ENCODE assay signal across 34 cellular contexts in genomic region chr2:24717263-24717951, GRCh38.
"Had no signal": no experiment of that assay in that cellular context is flagged by ENCODE, and none has a peak within 500 bp of the region (broad histone marks: within the 10 kb centered on the region; RNA-seq: fewer than 3 reads in every experiment).

No MANE protein-coding gene starts in this region.

- H3K36me3 ChIP-seq: adrenal gland, brain microvascular endothelial cell, breast epithelium, cardiac muscle cell had no signal

- H3K9me3 ChIP-seq: ascending aorta, body of pancreas, breast epithelium had no signal

- H3K27me3 ChIP-seq: adrenal gland, ascending aorta, body of pancreas, brain microvascular endothelial cell, breast epithelium, cardiac muscle cell had no signal

- FAIRE-seq: astrocyte, bronchial epithelial cell had no signal

- H3K4me1 ChIP-seq: breast epithelium had no signal

- H3K4me3 ChIP-seq: adrenal gland, ascending aorta, body of pancreas, breast epithelium, cardiac muscle cell had no signal

- H3K27ac ChIP-seq: adrenal gland, ascending aorta, body of pancreas, brain microvascular endothelial cell, breast epithelium, cardiac muscle cell had no signal

- ATAC-seq: activated naive CD4-positive, alpha-beta T cell treated with anti-CD3 and anti-CD28 coated beads, Interleukin-2, amount 50 U/mL, for 72 hours; activated naive CD8-positive, alpha-beta T cell treated with anti-CD3 and anti-CD28 coated beads, Interleukin-2, amount 50 U/mL, for 24 hours; activated T-cell treated with anti-CD3 and anti-CD28 coated beads, Interleukin-2, amount 50 U/mL, for 4 hours; activated T-cell treated with anti-CD3 and anti-CD28 coated beads, Interleukin-2, amount 50 U/mL, for 72 hours; activated T-helper 17 cell treated with anti-CD3 and anti-CD28 coated beads, Interleukin-2, amount 50 U/mL, for 72 hours; body of pancreas had no signal

- DNase-seq: activated effector memory CD4-positive, alpha-beta T cell treated with anti-CD3 and anti-CD28 coated beads, Interleukin-2, amount 50 U/mL, for 16 hours; activated effector memory CD4-positive, alpha-beta T cell treated with Interleukin-2 at 50 U/mL for 16 hours; activated gamma-delta T cell; activated gamma-delta T cell treated with Interleukin-2 at 50 U/mL for 16 hours; activated naive CD4-positive, alpha-beta T cell; activated naive CD4-positive, alpha-beta T cell treated with anti-CD3 and anti-CD28 coated beads for 36 hours; activated naive CD4-positive, alpha-beta T cell treated with anti-CD3 and anti-CD28 coated beads, Interleukin-2, amount 10 ng/mL, durations not matched to agents 7 days and 5 days; activated naive CD4-positive, alpha-beta T cell treated with anti-CD3 and anti-CD28 coated beads, Interleukin-2, amount 50 U/mL, for 16 hours; activated naive CD4-positive, alpha-beta T cell treated with Interleukin-2 at 50 U/mL for 16 hours; activated naive CD8-positive, alpha-beta T cell treated with anti-CD3 and anti-CD28 coated beads for 36 hours; activated naive CD8-positive, alpha-beta T cell treated with anti-CD3 and anti-CD28 coated beads, Interleukin-2, amount 10 ng/mL, durations not matched to agents 7 days and 5 days; activated naive CD8-positive, alpha-beta T cell treated with anti-CD3 and anti-CD28 coated beads, Interleukin-2, amount 50 U/mL, for 24 hours; activated T-cell treated with anti-CD3 and anti-CD28 coated beads, Interleukin-2, amount 50 U/mL, for 1 hour; activated T-cell treated with anti-CD3 and anti-CD28 coated beads, Interleukin-2, amount 50 U/mL, for 24 hours; activated T-cell treated with anti-CD3 and anti-CD28 coated beads, Interleukin-2, amount 50 U/mL, for 4 hours; activated T-cell treated with anti-CD3 and anti-CD28 coated beads, Interleukin-2, amount 50 U/mL, for 48 hours; activated T-cell treated with anti-CD3 and anti-CD28 coated beads, Interleukin-2, amount 50 U/mL, for 72 hours; adrenal gland; amniotic stem cell; amygdala; anterior cingulate cortex; aorta; body of pancreas; brain microvascular endothelial cell; caudate nucleus; central memory CD4-positive, alpha-beta T cell; cerebellar nuclear complex had no signal
